In genomic region chr7:154566877-154567276, GRCh38 we compare ENCODE assay signal across 1 cellular context.
A peak's percentile ranks its signal among the peaks of the same experiment; 100 is the strongest.
TF ChIP-seq lines count a peak whose summit lies in the region.

No MANE protein-coding gene starts in this region.

TF ChIP-seq in neural cell, 6 proteins besides CTCF, POLR2A, EP300 and RAD21:
- TF ChIP-seq REST (IDR thresholded peaks at IDR 0.05; ENCODE audit: borderline replicate concordance) (no peak), MXI1 (conservative IDR thresholded peaks at IDR 0.05; ENCODE audit: poor library complexity, severe bottlenecking) (no peak), SMC3 (conservative IDR thresholded peaks at IDR 0.05; ENCODE audit: poor library complexity) (peak; percentile 83), TAF1 (IDR thresholded peaks at IDR 0.05; ENCODE audit: low read depth) (no peak), POLR2AphosphoS5 (IDR thresholded peaks at IDR 0.05) (no peak), EZH2 (IDR thresholded peaks at IDR 0.05; ENCODE audit: borderline replicate concordance, insufficient read depth, low read length, poor library complexity, severe bottlenecking) (no peak)
